23 cellular contexts compared by ENCODE assay signal in genomic region chr4:187849556-187850245, GRCh38.
"Had no signal": no experiment of that assay in that cellular context is flagged by ENCODE, and none has a peak within 500 bp of the region (broad histone marks: within the 10 kb centered on the region; RNA-seq: fewer than 3 reads in every experiment).

No MANE protein-coding gene starts in this region.

- DNase-seq: activated B cell treated with CpG ODN at 0.5 μM for 24 hours; activated CD4-positive, alpha-beta T cell treated with anti-CD3 and anti-CD28 coated beads for 4 hours; activated CD8-positive, alpha-beta T cell treated with anti-CD3 and anti-CD28 coated beads for 36 hours; activated naive CD4-positive, alpha-beta T cell treated with anti-CD3 and anti-CD28 coated beads, Interleukin-2, amount 10 ng/mL, durations not matched to agents 7 days and 5 days; activated naive CD8-positive, alpha-beta T cell treated with anti-CD3 and anti-CD28 coated beads, Interleukin-2, amount 50 U/mL, for 24 hours; activated T-cell treated with anti-CD3 and anti-CD28 coated beads, Interleukin-2, amount 50 U/mL, for 24 hours; cortex of kidney; erythroblast; foreskin melanocyte; head of caudate nucleus; kidney; left lung; midbrain; spleen; stimulated activated CD4-positive, alpha-beta T cell treated with anti-CD3 and anti-CD28 coated beads, Interleukin-4, amount 100 ng/mL, for 4 hours; T-helper 9 cell; testis had no signal

- H3K4me3 Mint-ChIP-seq: activated B cell treated with CpG ODN at 0.5 μM for 24 hours; activated CD8-positive, alpha-beta T cell treated with anti-CD3 and anti-CD28 coated beads for 36 hours; activated naive CD4-positive, alpha-beta T cell treated with anti-CD3 and anti-CD28 coated beads, Interleukin-2, amount 10 ng/mL, durations not matched to agents 7 days and 5 days; activated naive CD8-positive, alpha-beta T cell treated with anti-CD3 and anti-CD28 coated beads, Interleukin-2, amount 50 U/mL, for 24 hours; activated T-cell treated with anti-CD3 and anti-CD28 coated beads, Interleukin-2, amount 50 U/mL, for 24 hours; central memory CD8-positive, alpha-beta T cell; nephron; stimulated activated memory B cell treated with anti-CD40 and anti-IgM and Interleukin-4, amounts not matched to agents 10 μg/mL and 1 μg/mL and 100 μg/mL, for 72 hours; type B pancreatic cell had no signal

- H3K4me1 ChIP-seq: left lung, spleen, testis had no signal

- H3K4me3 ChIP-seq: left lung, spleen, testis had no signal

- H3K27ac ChIP-seq: left lung, spleen, testis had no signal

- FAIRE-seq: endometrium, kidney had no signal

- H3K36me3 Mint-ChIP-seq: activated naive CD4-positive, alpha-beta T cell treated with anti-CD3 and anti-CD28 coated beads, Interleukin-2, amount 10 ng/mL, durations not matched to agents 7 days and 5 days; brain; stimulated activated memory B cell treated with anti-CD40 and anti-IgM and Interleukin-4, amounts not matched to agents 10 μg/mL and 1 μg/mL and 100 μg/mL, for 72 hours; type B pancreatic cell had no signal

- H3K9me3 ChIP-seq: testis had no signal

- H3K27ac Mint-ChIP-seq: activated B cell treated with CpG ODN at 0.5 μM for 24 hours; activated CD8-positive, alpha-beta T cell treated with anti-CD3 and anti-CD28 coated beads for 36 hours; activated naive CD8-positive, alpha-beta T cell treated with anti-CD3 and anti-CD28 coated beads, Interleukin-2, amount 50 U/mL, for 24 hours; activated T-cell treated with anti-CD3 and anti-CD28 coated beads, Interleukin-2, amount 50 U/mL, for 24 hours; stimulated activated memory B cell treated with anti-CD40 and anti-IgM and Interleukin-4, amounts not matched to agents 10 μg/mL and 1 μg/mL and 100 μg/mL, for 72 hours; type B pancreatic cell had no signal

- H3K27me3 Mint-ChIP-seq: activated B cell treated with CpG ODN at 0.5 μM for 24 hours; activated CD8-positive, alpha-beta T cell treated with anti-CD3 and anti-CD28 coated beads for 36 hours; activated naive CD4-positive, alpha-beta T cell treated with anti-CD3 and anti-CD28 coated beads, Interleukin-2, amount 10 ng/mL, durations not matched to agents 7 days and 5 days; activated naive CD8-positive, alpha-beta T cell treated with anti-CD3 and anti-CD28 coated beads, Interleukin-2, amount 50 U/mL, for 24 hours; activated T-cell treated with anti-CD3 and anti-CD28 coated beads, Interleukin-2, amount 50 U/mL, for 24 hours; brain; central memory CD8-positive, alpha-beta T cell; stimulated activated memory B cell treated with anti-CD40 and anti-IgM and Interleukin-4, amounts not matched to agents 10 μg/mL and 1 μg/mL and 100 μg/mL, for 72 hours; type B pancreatic cell had no signal

- H3K36me3 ChIP-seq: left lung, spleen had no signal

- H3K27me3 ChIP-seq: left lung, spleen, testis had no signal

- ATAC-seq: activated CD8-positive, alpha-beta T cell treated with anti-CD3 and anti-CD28 coated beads for 36 hours; activated naive CD8-positive, alpha-beta T cell treated with anti-CD3 and anti-CD28 coated beads, Interleukin-2, amount 50 U/mL, for 24 hours; left lung; stimulated activated memory B cell treated with anti-CD40 and anti-IgM and Interleukin-4, amounts not matched to agents 10 μg/mL and 1 μg/mL and 100 μg/mL, for 72 hours had no signal

- H3K4me1 Mint-ChIP-seq: activated B cell treated with CpG ODN at 0.5 μM for 24 hours; activated naive CD4-positive, alpha-beta T cell treated with anti-CD3 and anti-CD28 coated beads, Interleukin-2, amount 10 ng/mL, durations not matched to agents 7 days and 5 days; activated naive CD8-positive, alpha-beta T cell treated with anti-CD3 and anti-CD28 coated beads, Interleukin-2, amount 50 U/mL, for 24 hours; brain; central memory CD8-positive, alpha-beta T cell; nephron; stimulated activated memory B cell treated with anti-CD40 and anti-IgM and Interleukin-4, amounts not matched to agents 10 μg/mL and 1 μg/mL and 100 μg/mL, for 72 hours had no signal
